24 cellular contexts compared by ENCODE assay signal in the genomic region with DNA sequence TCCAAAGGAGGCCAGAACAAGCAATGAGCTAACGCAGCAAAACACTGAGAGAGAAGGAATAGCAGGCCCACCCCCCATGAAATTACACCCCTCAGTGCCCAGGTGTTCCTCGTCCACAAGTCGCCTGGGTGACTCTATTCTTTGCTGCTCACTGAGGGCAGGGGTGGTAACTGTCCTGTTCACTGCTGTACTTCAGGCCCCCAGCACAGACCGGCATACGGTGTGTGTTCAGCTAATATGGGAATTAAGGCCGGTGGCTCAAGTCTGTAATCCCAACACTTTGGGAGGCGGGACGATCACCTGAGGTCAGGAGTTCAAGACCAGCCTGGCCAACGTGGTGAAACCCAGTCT. TPM values are rescaled to one million over a fixed set of nuclear protein-coding genes. Genes with fewer than 3 reads are reported as not detected.
DNase-seq lines count a peak whose midpoint lies in the region; ATAC-seq and TF ChIP-seq lines count a peak whose summit lies in the region.
"Had no signal": no experiment of that assay in that cellular context is flagged by ENCODE, and none has a peak within 500 bp of the region (broad histone marks: within the 10 kb centered on the region; RNA-seq: fewer than 3 reads in every experiment).

No MANE protein-coding gene starts in this region.

- H3K27ac Mint-ChIP-seq in neural crest cell (ENCODE audit: unreplicated experiment): no peak overlapping the region
- H3K27ac Mint-ChIP-seq: CD4-positive, alpha-beta T cell had no signal

- DNase-seq in left ventricle myocardium inferior (no peak), left cardiac atrium (no peak), breast epithelium (ENCODE audit: low spot score in 2 of 2) (no peak), neural crest cell (ENCODE audit: low read depth, low spot score) (no peak), stomach (no peak), HCEC 1CT (no peak)
- DNase-seq: Caco-2; CD4-positive, alpha-beta T cell; DND-41; H7; IMR-90; NCI-H1105; NCI-H146; NCI-H2029; NCI-H2227 treated with DMSO at 0.1 percent for 48 hours; NCI-H510A treated with DMSO at 0.1 percent for 48 hours; NCI-H748 treated with DMSO at 0.1 percent for 48 hours; NK-92 treated with Interleukin-12 subunit alpha and Interleukin-12 subunit beta, amount 100 ng/mL, for 24 hours; SIG-M5 had no signal

- intact Hi-C loops in left ventricle myocardium inferior (cut with micrococcal nuclease): no loop called here
- intact Hi-C loops in left cardiac atrium (cut with DNase I): no loop called here
- intact Hi-C loops in breast epithelium (cut with DNase I; ENCODE audit: low total_unique reads): no loop called here
- intact Hi-C loops in stomach (cut with DNase I; ENCODE audit: low total_unique reads): no loop called here

- no peak for ATAC-seq in left cardiac atrium
- ATAC-seq in HG03025 (IDR thresholded peaks at IDR 0.05; ENCODE audit: low FRiP score, unreplicated experiment): no peak
- no peak for ATAC-seq in HG03354 (IDR thresholded peaks at IDR 0.05; ENCODE audit: poor library complexity, severe bottlenecking, unreplicated experiment)
- ATAC-seq: GM12878 had no signal

- H3K9me3 ChIP-seq in left ventricle myocardium inferior (replicated peaks): no peaks in the 10 kb centered on the region
- no peaks in the 10 kb centered on the region for H3K9me3 ChIP-seq in breast epithelium
- H3K9me3 ChIP-seq in stomach: no peaks in the 10 kb centered on the region
- H3K9me3 ChIP-seq: BLaER1, Caco-2 had no signal

- H3K27ac ChIP-seq in left ventricle myocardium inferior (replicated peaks) (peak overlapping the region; percentile 11), breast epithelium (peak overlapping the region; percentile 89 to 97), stomach (peak overlapping the region; percentile 62 to 88 (median 79))
- H3K27ac ChIP-seq: BLaER1, KMS-11 had no signal

- no peaks in the 10 kb centered on the region for H3K9me3 Mint-ChIP-seq in neural crest cell
- H3K9me3 Mint-ChIP-seq: CD4-positive, alpha-beta T cell had no signal

- no peaks in the 10 kb centered on the region for H3K27me3 Mint-ChIP-seq in neural crest cell (ENCODE audit: low read depth)
- H3K27me3 Mint-ChIP-seq: CD4-positive, alpha-beta T cell had no signal

- TF ChIP-seq EP300 in stomach (IDR thresholded peaks at IDR 0.05): no peak

- H3K4me1 ChIP-seq in left ventricle myocardium inferior (peaks cover 39% of the 10 kb centered on the region), breast epithelium (peaks cover 0 to 13% of the 10 kb centered on the region in 2 donors), stomach (peaks cover 28 to 51% (median 36%) of the 10 kb centered on the region in 4 donors)
- H3K4me1 ChIP-seq: BLaER1, Caco-2 had no signal

- H3K4me3 ChIP-seq in left ventricle myocardium inferior (no peak overlapping the region), breast epithelium (no peak overlapping the region), stomach (no peak overlapping the region)
- H3K4me3 ChIP-seq: BLaER1, GM12878 had no signal

- H3K27me3 ChIP-seq in left ventricle myocardium inferior (ENCODE audit: low read depth) (no peaks in the 10 kb centered on the region), breast epithelium (no peaks in the 10 kb centered on the region), stomach (no peaks in the 10 kb centered on the region)
- H3K27me3 ChIP-seq: BLaER1 had no signal

- no peaks in the 10 kb centered on the region for H3K36me3 Mint-ChIP-seq in neural crest cell (ENCODE audit: low read depth)

- no peaks in the 10 kb centered on the region for H3K4me1 Mint-ChIP-seq in neural crest cell

- WGBS in stomach, 5 donors: 85 to 89% (median 88%) methylated on average over 7 to 9 of the region's 9 CpGs

- TF ChIP-seq POLR2A in breast epithelium (IDR thresholded peaks at IDR 0.05): no peak
- TF ChIP-seq POLR2A in stomach (IDR thresholded peaks at IDR 0.05): no peak

- H3K36me3 ChIP-seq in left ventricle myocardium inferior (peaks cover 7% of the 10 kb centered on the region), breast epithelium (no peaks in the 10 kb centered on the region), stomach (peaks cover 0 to 23% (median 11%) of the 10 kb centered on the region in 4 donors)

- TF ChIP-seq CTCF in left ventricle myocardium inferior (IDR thresholded peaks at IDR 0.05; ENCODE audit: borderline replicate concordance) (no peak), breast epithelium (IDR thresholded peaks at IDR 0.05) (no peak), neural crest cell (conservative IDR thresholded peaks at IDR 0.05) (no peak), stomach (IDR thresholded peaks at IDR 0.05) (no peak)

- H3K4me3 Mint-ChIP-seq in neural crest cell: peak overlapping the region; percentile 23
- H3K4me3 Mint-ChIP-seq: CD4-positive, alpha-beta T cell had no signal

RNA-seq across cellular contexts. Expression of a gene that starts 31.9 kb away (rescaled TPM):
- total RNA-seq in left ventricle myocardium inferior (10.3 TPM), left cardiac atrium (10 to 100 TPM in 1 of 2 donors, 1 to 10 TPM in 1; 9.1 to 13.3 TPM), breast epithelium (10 to 100 TPM; 16.2 to 35.7 (median 16.4) TPM), neural crest cell (8.8 and 9.3 TPM in 2 replicates), stomach (10 to 100 TPM in 2 of 5 donors, 1 to 10 TPM in 2, not detected in 1; 4.2 to 18.1 (median 10.6) TPM)
- 10 to 100 TPM; 14.1 to 27.2 (median 20.9) TPM for polyA plus RNA-seq in stomach

Comparison
In these comparisons a context has a peak if more than half of its experiments do, and no peak if none do; other contexts are left out.
1. H3K27ac ChIP-seq: peak in every context shown above with its lines; median percentile 93 in breast epithelium; 79 in stomach; 11 in left ventricle myocardium inferior.